In the genomic region with DNA sequence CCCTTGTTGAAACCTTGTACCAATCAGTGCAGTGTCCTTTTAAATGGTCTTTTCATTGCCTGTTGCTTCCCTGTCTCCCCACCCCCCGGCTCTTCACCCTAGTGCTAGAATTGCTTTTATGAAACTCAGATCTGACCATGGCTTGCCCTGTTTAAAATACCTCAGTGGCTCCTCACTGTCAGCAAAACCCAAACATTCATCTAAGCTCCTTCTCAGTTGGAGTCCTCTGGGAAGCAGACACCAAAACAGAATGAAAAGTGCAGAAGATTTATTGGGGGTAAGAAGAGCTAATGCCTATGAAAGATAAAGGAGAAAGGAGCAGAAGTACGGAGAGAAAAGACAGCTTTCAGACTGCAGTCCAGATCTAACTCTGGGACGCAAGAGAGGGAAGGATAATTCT, we compare ENCODE assay signal across 13 cellular contexts. TPM values are rescaled to one million over a fixed set of nuclear protein-coding genes. Genes with fewer than 3 reads are reported as not detected.
A peak's percentile ranks its signal among the peaks of the same experiment; 100 is the strongest.
DNase-seq lines count a peak whose midpoint lies in the region; FAIRE-seq and TF ChIP-seq lines count a peak whose summit lies in the region.
"Had no signal": no experiment of that assay in that cellular context is flagged by ENCODE, and none has a peak within 500 bp of the region (broad histone marks: within the 10 kb centered on the region; RNA-seq: fewer than 3 reads in every experiment).

No MANE protein-coding gene starts in this region.

- in situ Hi-C loops in transverse colon (cut with MboI; ENCODE audit: low pct_ligation_motif_present in 1 of 4, low pct_unique_long_range_greater_than_20kb in 1 of 4, low sequenced_read_pairs in 3 of 4), result no loop called here

- H2AFZ ChIP-seq in astrocyte (ENCODE audit: low read depth, low read length), result no peak overlapping the region

- H3K4me1 Mint-ChIP-seq in activated naive CD4-positive, alpha-beta T cell treated with anti-CD3 and anti-CD28 coated beads, Interleukin-2, amount 10 ng/mL, durations not matched to agents 7 days and 5 days, result peaks cover 91% of the 10 kb centered on the region
- H3K4me1 Mint-ChIP-seq in astrocyte (ENCODE audit: low read depth, unreplicated experiment), result peaks cover 61% of the 10 kb centered on the region

- peaks cover 4% of the 10 kb centered on the region for H3K79me2 ChIP-seq in astrocyte (ENCODE audit: insufficient read depth, low read length)

- CTCF ChIA-PET in activated naive CD4-positive, alpha-beta T cell treated with anti-CD3 and anti-CD28 coated beads, Interleukin-2, amount 10 ng/mL, durations not matched to agents 7 days and 5 days (lab: Charles Lee), result no interaction called here

- no peaks in the 10 kb centered on the region for H3K9me3 Mint-ChIP-seq in activated naive CD4-positive, alpha-beta T cell treated with anti-CD3 and anti-CD28 coated beads, Interleukin-2, amount 10 ng/mL, durations not matched to agents 7 days and 5 days
- H3K9me3 Mint-ChIP-seq in astrocyte (ENCODE audit: unreplicated experiment), result no peaks in the 10 kb centered on the region

- H4K20me1 ChIP-seq in astrocyte (ENCODE audit: insufficient read depth, low read length), result no peaks in the 10 kb centered on the region

- H3K36me3 ChIP-seq in astrocyte (ENCODE audit: insufficient read depth, low read length) (no peaks in the 10 kb centered on the region), mesodermal cell (ENCODE audit: control insufficient read depth, insufficient read depth, low read length) (no peaks in the 10 kb centered on the region), transverse colon (no peaks in the 10 kb centered on the region)
- H3K36me3 ChIP-seq: vagina had no signal

- intact Hi-C loops in transverse colon (cut with DNase I; ENCODE audit: low total_unique reads), result no loop called here

- H3K4me1 ChIP-seq in astrocyte (ENCODE audit: insufficient read depth, low read length) (peaks cover 24% of the 10 kb centered on the region), mesodermal cell (ENCODE audit: control insufficient read depth, insufficient read depth, low read length, poor library complexity, severe bottlenecking) (peaks cover 49% of the 10 kb centered on the region), transverse colon (peaks cover 65 to 97% (median 75%) of the 10 kb centered on the region in 4 donors)

- no peaks in the 10 kb centered on the region for H3K27me3 Mint-ChIP-seq in activated naive CD4-positive, alpha-beta T cell treated with anti-CD3 and anti-CD28 coated beads, Interleukin-2, amount 10 ng/mL, durations not matched to agents 7 days and 5 days
- H3K27me3 Mint-ChIP-seq in astrocyte (ENCODE audit: low read depth, unreplicated experiment), result no peaks in the 10 kb centered on the region

- FAIRE-seq in astrocyte (lab: Jason Lieb, UNC) (no peak), RCC 7860 (lab: Jason Lieb, UNC) (no peak)

- peak overlapping the region; percentile 40 for H3K27ac Mint-ChIP-seq in activated naive CD4-positive, alpha-beta T cell treated with anti-CD3 and anti-CD28 coated beads, Interleukin-2, amount 10 ng/mL, durations not matched to agents 7 days and 5 days
- H3K27ac Mint-ChIP-seq in astrocyte (ENCODE audit: unreplicated experiment), result peak overlapping the region; percentile 55

- H3K27ac ChIP-seq in astrocyte (ENCODE audit: low read depth, low read length) (no peak overlapping the region), mesodermal cell (ENCODE audit: low read depth, low read length, severe bottlenecking) (peak overlapping the region; percentile 43), transverse colon (peak overlapping the region; percentile 28 to 96 (median 73))
- H3K27ac ChIP-seq: epithelial cell of prostate, vagina had no signal

- peaks cover 66% of the 10 kb centered on the region for H3K36me3 Mint-ChIP-seq in activated naive CD4-positive, alpha-beta T cell treated with anti-CD3 and anti-CD28 coated beads, Interleukin-2, amount 10 ng/mL, durations not matched to agents 7 days and 5 days
- H3K36me3 Mint-ChIP-seq in astrocyte (ENCODE audit: low read depth, unreplicated experiment), result peaks cover 8% of the 10 kb centered on the region

- H3K4me3 Mint-ChIP-seq in activated naive CD4-positive, alpha-beta T cell treated with anti-CD3 and anti-CD28 coated beads, Interleukin-2, amount 10 ng/mL, durations not matched to agents 7 days and 5 days, result no peak overlapping the region
- no peak overlapping the region for H3K4me3 Mint-ChIP-seq in astrocyte (ENCODE audit: unreplicated experiment)

- no peak for TF ChIP-seq EP300 in transverse colon (IDR thresholded peaks at IDR 0.05; ENCODE audit: low read depth)

- no peak for DNase-seq in activated naive CD4-positive, alpha-beta T cell treated with anti-CD3 and anti-CD28 coated beads, Interleukin-2, amount 10 ng/mL, durations not matched to agents 7 days and 5 days
- no peak for DNase-seq in activated naive CD4-positive, alpha-beta T cell treated with anti-CD3 and anti-CD28 coated beads, Interleukin-2, amount 50 U/mL, for 16 hours
- DNase-seq in astrocyte (ENCODE audit: low read depth) (no peak), transverse colon (peak; percentile 6), NCI-H748 treated with DMSO at 0.1 percent for 48 hours (lab: John Stamatoyannopoulos, UW) (no peak), RCC 7860 (ENCODE audit: low spot score) (no peak), T1000 (lab: John Stamatoyannopoulos, UW) (no peak)
- DNase-seq: DMS79 treated with DMSO at 0.1 percent for 48 hours, HCEC 1CT, NCI-H69 had no signal

- H3K4me3 ChIP-seq in astrocyte (ENCODE audit: insufficient read depth, low read depth, low read length) (no peak overlapping the region), mesodermal cell (ENCODE audit: extremely low read depth, insufficient read depth, low read length, poor library complexity, severe bottlenecking) (no peak overlapping the region), transverse colon (no peak overlapping the region)
- H3K4me3 ChIP-seq: vagina had no signal

- H3K27me3 ChIP-seq in astrocyte (ENCODE audit: insufficient read depth, low read length) (no peaks in the 10 kb centered on the region), transverse colon (no peaks in the 10 kb centered on the region)
- H3K27me3 ChIP-seq: vagina had no signal

- H3K4me2 ChIP-seq in astrocyte (ENCODE audit: low read length), result peak overlapping the region; percentile 25

- H3K9me3 ChIP-seq in astrocyte (ENCODE audit: insufficient read depth, low read depth, low read length) (no peaks in the 10 kb centered on the region), mesodermal cell (ENCODE audit: control insufficient read depth, low read length) (no peaks in the 10 kb centered on the region), transverse colon (no peaks in the 10 kb centered on the region)
- H3K9me3 ChIP-seq: vagina had no signal

- no peak for TF ChIP-seq POLR2A in transverse colon (IDR thresholded peaks at IDR 0.05)

- H3K9ac ChIP-seq in astrocyte (ENCODE audit: low read length), result no peak overlapping the region

- whole genome bisulfite sequencing in mesodermal cell (ENCODE audit: insufficient coverage in 2 of 2), 2 experiments, result 80 to 92% methylated on average over 3 of the region's 3 CpGs
- 68 to 79% methylated on average over 3 of the region's 3 CpGs for WGBS in transverse colon (ENCODE audit: low coverage in 1 of 2), 2 donors

- no peak for TF ChIP-seq CTCF in astrocyte (IDR thresholded peaks at IDR 0.05; ENCODE audit: insufficient read depth, low read depth, low read length)
- TF ChIP-seq CTCF in transverse colon (IDR thresholded peaks at IDR 0.05), result no peak

RNA-seq across cellular contexts. Expression of gene IRF1, which starts 56.2 kb away (rescaled TPM):
- 39.7 and 42.5 TPM in 2 replicates for total RNA-seq in astrocyte
- 11.4 TPM for polyA plus RNA-seq in mesodermal cell (2013, experiment 1 of 2)
- polyA plus RNA-seq in mesodermal cell (2013, experiment 2 of 2), result 10.0 TPM
- 10 to 100 TPM; 40.8 to 86.9 (median 65.5) TPM for total RNA-seq in transverse colon
